Comparison of ENCODE assay signal across 8 cellular contexts in the genomic region with DNA sequence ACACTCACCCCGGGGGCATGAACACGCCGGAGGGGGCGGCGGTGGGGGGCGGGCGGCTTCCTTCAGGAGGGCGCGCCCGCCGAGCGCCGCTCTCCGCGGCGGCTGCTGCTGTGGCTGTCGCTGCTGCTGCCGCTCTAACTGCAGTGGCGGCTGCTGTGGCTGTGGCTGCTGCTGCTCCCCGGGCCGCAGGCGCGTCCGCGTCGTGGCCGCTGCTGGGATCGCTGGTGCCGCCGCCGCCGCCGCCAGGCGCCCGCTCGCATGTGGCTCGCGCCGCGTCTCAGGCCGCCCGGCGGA. TPM values are rescaled to one million over a fixed set of nuclear protein-coding genes. Genes with fewer than 3 reads are reported as not detected.
A peak's percentile ranks its signal among the peaks of the same experiment; 100 is the strongest.
DNase-seq lines count a peak whose midpoint lies in the region; ATAC-seq, FAIRE-seq and TF ChIP-seq lines count a peak whose summit lies in the region.

A gene with protein sequence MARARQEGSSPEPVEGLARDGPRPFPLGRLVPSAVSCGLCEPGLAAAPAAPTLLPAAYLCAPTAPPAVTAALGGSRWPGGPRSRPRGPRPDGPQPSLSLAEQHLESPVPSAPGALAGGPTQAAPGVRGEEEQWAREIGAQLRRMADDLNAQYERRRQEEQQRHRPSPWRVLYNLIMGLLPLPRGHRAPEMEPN (minus strand): TSS at position 279 of the 294 bp plus-strand sequence. CDS start 2,768 bp downstream, outside the sequence.

- peak within 1 kb of the TSS; percentile 89 for H3K4me3 ChIP-seq in A549
- H3K4me3 ChIP-seq in breast epithelium, result peak within 1 kb of the TSS; percentile 97 to 99 (median 98)
- peak within 1 kb of the TSS; percentile 63 for H3K4me3 ChIP-seq in mononuclear cell (ENCODE audit: low read length)

- H3K36me3 ChIP-seq in breast epithelium, result no peaks in the 10 kb centered on the region

- H3K27ac ChIP-seq in A549 (peak within 1 kb of the TSS; percentile 87 to 98), breast epithelium (peak within 1 kb of the TSS; percentile 99 to 100)

- no peak for TF ChIP-seq EP300 in A549 (IDR thresholded peaks at IDR 0.05)

- H3K27me3 ChIP-seq in breast epithelium (no peaks in the 10 kb centered on the region), mononuclear cell (ENCODE audit: insufficient read depth, low read length) (no peaks in the 10 kb centered on the region)

- peaks cover 47% of the 10 kb centered on the region for H3K4me1 ChIP-seq in A549
- H3K4me1 ChIP-seq in breast epithelium, result peaks cover 3 to 7% of the 10 kb centered on the region in 2 donors
- peaks cover 52% of the 10 kb centered on the region for H3K4me1 ChIP-seq in mononuclear cell (ENCODE audit: insufficient read depth, low read length)

- CTCF ChIA-PET in A549 (lab: Yijun Ruan, JAX), result no interaction called here

- H3K9me3 ChIP-seq in A549 (no peaks in the 10 kb centered on the region), breast epithelium (no peaks in the 10 kb centered on the region), mononuclear cell (ENCODE audit: low read depth, low read length) (no peaks in the 10 kb centered on the region)

- no peak for TF ChIP-seq RAD21 in A549 (conservative IDR thresholded peaks at IDR 0.05 in 1 of 2, IDR thresholded peaks at IDR 0.05 in 1 of 2)

- intact Hi-C loops in breast epithelium (cut with DNase I; ENCODE audit: low total_unique reads), result no loop called here

- 10% methylated on average over 2 of the region's 43 CpGs for WGBS in A549 (ENCODE audit: missing lambda C conversion rate)

- TF ChIP-seq POLR2A in A549 (IDR thresholded peaks at IDR 0.05; ENCODE audit: low read length) (no peak), breast epithelium (IDR thresholded peaks at IDR 0.05) (no peak)

- POLR2A ChIA-PET in A549 (lab: Yijun Ruan, JAX), result no interaction called here

- no peak for ATAC-seq in A549
- peak; percentile 18 for ATAC-seq in HG03039 (IDR thresholded peaks at IDR 0.05; ENCODE audit: unreplicated experiment)
- no peak for ATAC-seq in GM18870 (IDR thresholded peaks at IDR 0.05; ENCODE audit: unreplicated experiment)

- H3K4me2 ChIP-seq in A549, result peak within 1 kb of the TSS; percentile 99

- no peak for DNase-seq in A549 (ENCODE audit: low read depth in 1 of 2, low spot score in 1 of 2)
- DNase-seq in breast epithelium (ENCODE audit: low spot score in 2 of 2), result no peak
- no peak for DNase-seq in 8988T
- no peak for DNase-seq in DMS 273 treated with DMSO at 0.1 percent for 48 hours (lab: John Stamatoyannopoulos, UW)
- DNase-seq in RPMI8226, result no peak

- no peak for FAIRE-seq in A549 (lab: Jason Lieb, UNC)

- TF ChIP-seq CTCF in A549 (IDR thresholded peaks at IDR 0.05) (no peak), breast epithelium (IDR thresholded peaks at IDR 0.05) (no peak)

TF ChIP-seq in A549, 52 proteins besides CTCF, POLR2A, EP300 and RAD21:
- TF ChIP-seq GATA3 (IDR thresholded peaks at IDR 0.05; ENCODE audit: borderline replicate concordance), result no peak
- TF ChIP-seq MYC (IDR thresholded peaks at IDR 0.05; ENCODE audit: borderline replicate concordance, low read length), result peak; percentile 45
- peak; percentile 79; the same call in 1 of the 2 replicates for TF ChIP-seq PHF8 (IDR thresholded peaks at IDR 0.05; ENCODE audit: borderline replicate concordance, low read depth)
- TF ChIP-seq KDM1A (IDR thresholded peaks at IDR 0.05; ENCODE audit: low read depth), result peak; percentile 71; the same call in 1 of the 2 replicates

RNA-seq across cellular contexts. Expression of the gene that starts here (rescaled TPM):
- 3.6 and 6.0 TPM in 2 replicates for polyA plus RNA-seq in A549 (2011; rRNA removed)
- polyA plus RNA-seq in A549 (2012; cell fraction: cytosol; rRNA removed), result 8.9 and 15.7 TPM in 2 replicates
- 21.8 and 21.9 TPM in 2 replicates for polyA plus RNA-seq in A549 (2012; cell fraction: nucleus; rRNA removed)
- polyA plus RNA-seq in A549 (2017; fragmentation: RNase III; extraction: RNeasy Plus Mini Kit Qiagen cat#74134 plus additional on column Dnase treatment), result 8.9 to 9.4 TPM (median 8.9 TPM) in 3 replicates
- 3.2 and 5.3 TPM in 2 replicates for polyA minus RNA-seq in A549 (2011; rRNA and poly(A)+ RNA removed)
- 1 to 10 TPM; 4.5 to 7.5 (median 6.4) TPM for total RNA-seq in breast epithelium
- 8.4 TPM for total RNA-seq in mononuclear cell
